Comparison of ENCODE assay signal across 9 cellular contexts in genomic region chr16:69859105-69859969, GRCh38.
A peak's percentile ranks its signal among the peaks of the same experiment; 100 is the strongest.
DNase-seq lines count a peak whose midpoint lies in the region; ATAC-seq and TF ChIP-seq lines count a peak whose summit lies in the region.
"Had no signal": no experiment of that assay in that cellular context is flagged by ENCODE, and none has a peak within 500 bp of the region (broad histone marks: within the 10 kb centered on the region; RNA-seq: fewer than 3 reads in every experiment).

No MANE protein-coding gene starts in this region.

- H3K36me3 ChIP-seq in right atrium auricular region: no peaks in the 10 kb centered on the region
- H3K36me3 ChIP-seq in stomach: peaks cover 0 to 10% (median 5%) of the 10 kb centered on the region in 4 donors

- peak in 1 of 2 donors; percentile 56 for TF ChIP-seq CTCF in right atrium auricular region (IDR thresholded peaks at IDR 0.05)
- peak in 3 of 7 experiments; percentile 29 to 46 (median 37) for TF ChIP-seq CTCF in stomach (IDR thresholded peaks at IDR 0.05)

- peak; percentile 8 for DNase-seq in activated CD4-positive, alpha-beta T cell treated with anti-CD3 and anti-CD28 coated beads for 48 hours
- DNase-seq in activated CD4-positive, alpha-beta T cell treated with anti-CD3 and anti-CD28 coated beads for 4 hours: no peak
- DNase-seq in RKO (ENCODE audit: low spot score) (peak; percentile 19), right atrium auricular region (ENCODE audit: low spot score) (no peak), stomach (peak; percentile 44)
- no peak for DNase-seq in activated CD8-positive, alpha-beta memory T cell treated with anti-CD3 and anti-CD28 coated beads for 24 hours

- no peak overlapping the region for H3K4me3 ChIP-seq in right atrium auricular region
- no peak overlapping the region for H3K4me3 ChIP-seq in stomach

- intact Hi-C loops in stomach (cut with DNase I; ENCODE audit: low total_unique reads): no loop called here

- no peak for TF ChIP-seq POLR2A in stomach (IDR thresholded peaks at IDR 0.05)

- H3K9me3 ChIP-seq in right atrium auricular region: no peaks in the 10 kb centered on the region
- no peaks in the 10 kb centered on the region for H3K9me3 ChIP-seq in stomach

- H3K27ac ChIP-seq in right atrium auricular region (peak overlapping the region; percentile 59 to 88), stomach (peak overlapping the region in 4 of 5 donors; percentile 58 to 83 (median 73))

- TF ChIP-seq EP300 in stomach (IDR thresholded peaks at IDR 0.05): no peak

- 35 to 41% (median 40%) methylated on average over 20 of the region's 20 CpGs for WGBS in stomach, 5 donors

- ATAC-seq in GM21786 (IDR thresholded peaks at IDR 0.05; ENCODE audit: unreplicated experiment) (no peak), GM18870 (IDR thresholded peaks at IDR 0.05; ENCODE audit: unreplicated experiment) (no peak)
- ATAC-seq: CD8-positive, alpha-beta T cell had no signal

- H3K4me1 ChIP-seq in right atrium auricular region (peaks cover 0 to 38% of the 10 kb centered on the region in 2 donors), stomach (peaks cover 29 to 56% (median 39%) of the 10 kb centered on the region in 4 donors)

- H3K27me3 ChIP-seq in right atrium auricular region (no peaks in the 10 kb centered on the region), stomach (no peaks in the 10 kb centered on the region)

Comparison
In these comparisons a context has a peak if more than half of its experiments do, and no peak if none do; other contexts are left out.
1. DNase-seq: peak in activated CD4-positive, alpha-beta T cell treated with anti-CD3 and anti-CD28 coated beads for 48 hours (single experiment), RKO (single experiment) and stomach (single experiment); none in activated CD4-positive, alpha-beta T cell treated with anti-CD3 and anti-CD28 coated beads for 4 hours (0 of 2), right atrium auricular region (single experiment) and activated CD8-positive, alpha-beta memory T cell treated with anti-CD3 and anti-CD28 coated beads for 24 hours (single experiment).